Comparison of ENCODE assay signal across 22 cellular contexts in the genomic region with DNA sequence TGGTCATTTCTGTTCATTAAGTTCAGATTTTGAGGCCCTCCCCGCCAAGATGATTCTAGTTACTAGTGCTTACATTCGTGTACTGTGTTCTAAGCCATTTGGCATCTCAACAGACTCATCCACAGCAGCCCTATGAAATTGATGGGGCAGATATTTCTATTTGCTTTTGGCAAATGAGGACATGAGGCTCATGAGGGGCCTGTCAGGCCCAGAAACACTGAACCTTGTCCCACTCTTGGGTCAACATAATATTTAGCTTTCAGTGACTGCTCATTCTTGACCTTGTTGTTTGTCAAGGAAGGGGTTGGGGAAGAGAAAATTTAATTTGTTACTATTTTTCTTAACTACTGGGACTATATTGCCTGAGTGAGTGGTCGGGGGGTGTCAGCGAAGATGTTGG.
"Had no signal": no experiment of that assay in that cellular context is flagged by ENCODE, and none has a peak within 500 bp of the region (broad histone marks: within the 10 kb centered on the region; RNA-seq: fewer than 3 reads in every experiment).

No MANE protein-coding gene starts in this region.

- H3K4me1 Mint-ChIP-seq: immature natural killer cell, memory B cell had no signal

- H3K27ac ChIP-seq: foreskin keratinocyte, left lung, lower lobe of right lung, neutrophil, right atrium auricular region, stomach, thoracic aorta, upper lobe of left lung, uterus had no signal

- H3K27ac Mint-ChIP-seq: dendritic cell treated with granulocyte-macrophage colony-stimulating factor and Interleukin-4, amounts not matched to agents 40 ng/mL and 50 ng/mL, for 4 days; effector memory CD8-positive, alpha-beta T cell; immature natural killer cell; memory B cell; natural killer cell treated with Interleukin-12 subunit alpha and Interleukin-12 subunit beta and Interleukin-15 and Interleukin-18, amount 100 ng/mL, for 72 hours had no signal

- H3K4me3 ChIP-seq: left lung, lower lobe of right lung, right atrium auricular region, stomach, thoracic aorta, upper lobe of left lung, uterus had no signal

- H3K36me3 ChIP-seq: left lung, lower lobe of right lung, neutrophil, right atrium auricular region, stomach, thoracic aorta, upper lobe of left lung, uterus had no signal

- ATAC-seq: effector memory CD8-positive, alpha-beta T cell; foreskin keratinocyte; left lung; lower lobe of right lung; natural killer cell treated with Interleukin-12 subunit alpha and Interleukin-12 subunit beta and Interleukin-15 and Interleukin-18, amount 100 ng/mL, for 72 hours had no signal

- H3K27me3 ChIP-seq: foreskin keratinocyte, left lung, neutrophil, right atrium auricular region, stomach, upper lobe of left lung, uterus had no signal

- H3K36me3 Mint-ChIP-seq: immature natural killer cell; memory B cell; natural killer cell treated with Interleukin-12 subunit alpha and Interleukin-12 subunit beta and Interleukin-15 and Interleukin-18, amount 100 ng/mL, for 72 hours had no signal

- H3K27me3 Mint-ChIP-seq: dendritic cell treated with granulocyte-macrophage colony-stimulating factor and Interleukin-4, amounts not matched to agents 40 ng/mL and 50 ng/mL, for 4 days; memory B cell had no signal

- FAIRE-seq: colon, keratinocyte, small intestine had no signal

- H3K4me3 Mint-ChIP-seq: dendritic cell treated with granulocyte-macrophage colony-stimulating factor and Interleukin-4, amounts not matched to agents 40 ng/mL and 50 ng/mL, for 4 days; effector memory CD8-positive, alpha-beta T cell; immature natural killer cell; memory B cell; natural killer cell treated with Interleukin-12 subunit alpha and Interleukin-12 subunit beta and Interleukin-15 and Interleukin-18, amount 100 ng/mL, for 72 hours had no signal

- H3K9me3 Mint-ChIP-seq: dendritic cell treated with granulocyte-macrophage colony-stimulating factor and Interleukin-4, amounts not matched to agents 40 ng/mL and 50 ng/mL, for 4 days; effector memory CD8-positive, alpha-beta T cell; memory B cell; natural killer cell treated with Interleukin-12 subunit alpha and Interleukin-12 subunit beta and Interleukin-15 and Interleukin-18, amount 100 ng/mL, for 72 hours had no signal

- DNase-seq: effector memory CD8-positive, alpha-beta T cell; foreskin keratinocyte; immature natural killer cell; left lung; lower lobe of right lung; midbrain; posterior cingulate gyrus; small intestine; stimulated activated CD4-positive, alpha-beta T cell treated with anti-CD3 and anti-CD28 coated beads, Interleukin-12 subunit alpha, Interleukin-12 subunit beta, amount 100 ng/mL, for 4 hours; stimulated activated naive CD4-positive, alpha-beta T cell; stomach; substantia nigra; upper lobe of left lung; uterus had no signal

- H3K4me1 ChIP-seq: foreskin keratinocyte, left lung, uterus had no signal

- H3K9me3 ChIP-seq: left lung, lower lobe of right lung, neutrophil, right atrium auricular region, stomach, thoracic aorta, upper lobe of left lung, uterus had no signal
